6 cellular contexts compared by ENCODE assay signal in the genomic region with DNA sequence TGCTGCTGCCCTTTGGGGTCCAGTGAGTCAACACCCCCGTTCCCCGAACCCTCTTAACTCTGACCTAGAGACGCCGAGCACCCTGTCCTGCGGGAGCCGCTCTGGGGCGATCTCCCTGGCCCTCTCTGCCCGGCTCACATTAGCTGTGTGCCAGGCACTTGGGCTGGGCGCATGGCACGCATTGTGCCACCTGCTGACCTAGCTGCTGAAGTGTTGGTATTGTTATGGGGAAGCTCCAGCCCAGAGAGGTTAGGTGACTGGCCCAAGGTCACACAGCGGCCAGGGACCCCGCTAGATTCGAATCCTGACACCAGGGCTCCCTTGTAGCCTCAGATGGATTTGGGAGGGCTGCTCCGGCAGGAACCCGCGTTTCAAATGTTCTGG. TPM values are rescaled to one million over a fixed set of nuclear protein-coding genes. Genes with fewer than 3 reads are reported as not detected.
DNase-seq lines count a peak whose midpoint lies in the region; ATAC-seq and TF ChIP-seq lines count a peak whose summit lies in the region.

No MANE protein-coding gene starts in this region.

- CTCF ChIA-PET in CD4-positive, alpha-beta T cell (lab: Charles Lee): interaction anchor here (1.0 to 2.0 kb wide), 2 partner anchors 24 to 270 kb away, joined by 3 to 15 read pairs; a partner anchor contains a TSS

- intact Hi-C loops in CD4-positive, alpha-beta T cell (cut with DNase I, micrococcal nuclease): loop anchor here (2.0 kb wide), 2 partner anchors 23 kb away; a partner anchor contains a TSS

- peak overlapping the region; percentile 83 for H3K4me3 ChIP-seq in WERI-Rb-1 (ENCODE audit: low read depth, low read length)

- peaks cover 36% of the 10 kb centered on the region for H3K4me1 Mint-ChIP-seq in CD4-positive, alpha-beta T cell (ENCODE audit: low read depth)

- peak overlapping the region; percentile 83 for H3K27ac ChIP-seq in CD4-positive, alpha-beta T cell (ENCODE audit: low read depth, low read length)
- peak overlapping the region; percentile 91 for H3K27ac ChIP-seq in WERI-Rb-1
- peak overlapping the region; percentile 87 for H3K27ac ChIP-seq in layer of hippocampus (ENCODE audit: low read depth, low read length)

- peak; percentile 27 for ATAC-seq in CD4-positive, alpha-beta T cell (ENCODE audit: poor library complexity)
- no peak for ATAC-seq in HG03175 (IDR thresholded peaks at IDR 0.05; ENCODE audit: unreplicated experiment)
- no peak for ATAC-seq in GM18867 (IDR thresholded peaks at IDR 0.05; ENCODE audit: unreplicated experiment)

- peak overlapping the region; percentile 93 for H3K4me3 Mint-ChIP-seq in CD4-positive, alpha-beta T cell

- peak overlapping the region; percentile 90 for H3K27ac Mint-ChIP-seq in CD4-positive, alpha-beta T cell

- TF ChIP-seq CTCF in CD4-positive, alpha-beta T cell (IDR thresholded peaks at IDR 0.05): no peak
- TF ChIP-seq CTCF in WERI-Rb-1 (IDR thresholded peaks at IDR 0.05; ENCODE audit: low read depth, low read length): no peak

- no peaks in the 10 kb centered on the region for H3K27me3 Mint-ChIP-seq in CD4-positive, alpha-beta T cell

- H3K9me3 ChIP-seq in CD4-positive, alpha-beta T cell (ENCODE audit: control insufficient read depth, low read length): no peaks in the 10 kb centered on the region
- H3K9me3 ChIP-seq in WERI-Rb-1 (ENCODE audit: severe bottlenecking): no peaks in the 10 kb centered on the region

- H3K36me3 ChIP-seq in WERI-Rb-1: peaks cover 14% of the 10 kb centered on the region

- no peaks in the 10 kb centered on the region for H3K36me3 Mint-ChIP-seq in CD4-positive, alpha-beta T cell (ENCODE audit: low read depth)

- POLR2A ChIA-PET in CD4-positive, alpha-beta T cell (lab: Charles Lee): interaction anchor here (0.6 to 2.6 kb wide), 11 partner anchors 10 to 278 kb away, joined by 3 to 14 read pairs (median 5); a partner anchor contains a TSS

- peak in 1 of 10 experiments; percentile 11 for DNase-seq in CD4-positive, alpha-beta T cell
- DNase-seq in WERI-Rb-1 (no peak), NCI-H1417 (lab: John Stamatoyannopoulos, UW) (no peak)

- H3K27me3 ChIP-seq in CD4-positive, alpha-beta T cell (ENCODE audit: control insufficient read depth, insufficient read depth, low read length): no peaks in the 10 kb centered on the region
- H3K27me3 ChIP-seq in WERI-Rb-1 (ENCODE audit: insufficient read depth, low read depth, severe bottlenecking) (no peaks in the 10 kb centered on the region), layer of hippocampus (ENCODE audit: control insufficient read depth, insufficient read depth, low read length) (no peaks in the 10 kb centered on the region)

- no peaks in the 10 kb centered on the region for H3K9me3 Mint-ChIP-seq in CD4-positive, alpha-beta T cell

RNA-seq across cellular contexts. Expression of a gene that starts 1.1 kb away (rescaled TPM):
- total RNA-seq in CD4-positive, alpha-beta T cell: under 1 TPM; 0.80 to 0.81 TPM

RNA-seq across cellular contexts. Expression of a gene that starts 8.1 kb away (rescaled TPM):
- total RNA-seq in CD4-positive, alpha-beta T cell: 10 to 100 TPM; 37.8 to 40.7 TPM

RNA-seq across cellular contexts. Expression of a gene that starts 13.0 kb away (rescaled TPM):
- 10 to 100 TPM; 29.2 to 32.1 TPM for total RNA-seq in CD4-positive, alpha-beta T cell

RNA-seq across cellular contexts. Expression of a gene that starts 17.8 kb away (rescaled TPM):
- total RNA-seq in CD4-positive, alpha-beta T cell: 1 to 10 TPM; 7.8 TPM

RNA-seq across cellular contexts. Expression of a gene that starts 23.7 kb away (rescaled TPM):
- total RNA-seq in CD4-positive, alpha-beta T cell: 1 to 10 TPM; 2.6 to 3.4 TPM
